8 cellular contexts compared by ENCODE assay signal in genomic region chr14:24194186-24194872, GRCh38. TPM values are rescaled to one million over a fixed set of nuclear protein-coding genes. Genes with fewer than 3 reads are reported as not detected.
DNase-seq lines count a peak whose midpoint lies in the region; ATAC-seq and TF ChIP-seq lines count a peak whose summit lies in the region.

No MANE protein-coding gene starts in this region.

- H3K27ac ChIP-seq in testis: peak overlapping the region; percentile 96 to 98

- intact Hi-C loops in activated CD4-positive, alpha-beta T cell treated with anti-CD3 and anti-CD28 coated beads for 36 hours (cut with DNase I, micrococcal nuclease): no loop called here
- intact Hi-C loops in testis (cut with DNase I; ENCODE audit: low total_unique reads): no loop called here

- no peak for ATAC-seq in activated CD4-positive, alpha-beta T cell treated with anti-CD3 and anti-CD28 coated beads for 36 hours
- ATAC-seq in activated naive CD8-positive, alpha-beta T cell treated with anti-CD3 and anti-CD28 coated beads, Interleukin-2, amount 10 ng/mL, durations not matched to agents 7 days and 5 days (ENCODE audit: low read depth): no peak
- no peak for ATAC-seq in GM19467 (IDR thresholded peaks at IDR 0.05; ENCODE audit: unreplicated experiment)

- H3K4me1 ChIP-seq in testis: peaks cover 12% of the 10 kb centered on the region

- no peaks in the 10 kb centered on the region for H3K27me3 Mint-ChIP-seq in activated CD4-positive, alpha-beta T cell treated with anti-CD3 and anti-CD28 coated beads for 36 hours
- no peaks in the 10 kb centered on the region for H3K27me3 Mint-ChIP-seq in activated naive CD8-positive, alpha-beta T cell treated with anti-CD3 and anti-CD28 coated beads, Interleukin-2, amount 10 ng/mL, durations not matched to agents 7 days and 5 days

- DNase-seq in activated CD4-positive, alpha-beta T cell treated with anti-CD3 and anti-CD28 coated beads for 36 hours: no peak
- DNase-seq in activated CD4-positive, alpha-beta T cell treated with anti-CD3 and anti-CD28 coated beads, Interleukin-2, amount 50 U/mL, for 1 hour: no peak
- no peak for DNase-seq in activated naive CD8-positive, alpha-beta T cell treated with anti-CD3 and anti-CD28 coated beads, Interleukin-2, amount 10 ng/mL, durations not matched to agents 7 days and 5 days
- DNase-seq in kidney epithelial cell (ENCODE audit: low read depth) (no peak), testis (no peak), RPMI8226 (no peak), T-helper 9 cell (no peak)

- TF ChIP-seq POLR2A in testis (IDR thresholded peaks at IDR 0.05): no peak

- peaks cover 57% of the 10 kb centered on the region for H3K4me1 Mint-ChIP-seq in activated CD4-positive, alpha-beta T cell treated with anti-CD3 and anti-CD28 coated beads for 36 hours
- H3K4me1 Mint-ChIP-seq in activated naive CD8-positive, alpha-beta T cell treated with anti-CD3 and anti-CD28 coated beads, Interleukin-2, amount 10 ng/mL, durations not matched to agents 7 days and 5 days: peaks cover 47% of the 10 kb centered on the region

- H3K27me3 ChIP-seq in kidney epithelial cell (ENCODE audit: control insufficient read depth, insufficient read depth, low read length): no peaks in the 10 kb centered on the region
- H3K27me3 ChIP-seq in testis: no peaks in the 10 kb centered on the region

- WGBS in testis, 2 donors: 57 to 59% methylated on average over 7 of the region's 7 CpGs

- H3K9me3 ChIP-seq in testis: no peaks in the 10 kb centered on the region

- CTCF ChIA-PET in activated CD4-positive, alpha-beta T cell treated with anti-CD3 and anti-CD28 coated beads for 36 hours (lab: Charles Lee): interaction anchor here (1.1 to 2.8 kb wide), 6 partner anchors 20 to 139 kb away, joined by 3 to 13 read pairs (median 4); partner anchors contain the start of genes CHMP4A, CIDEB, LTB4R2 and PSME2

- TF ChIP-seq CTCF in kidney epithelial cell (IDR thresholded peaks at IDR 0.05; ENCODE audit: insufficient read depth, low read length, poor library complexity, severe bottlenecking): no peak
- no peak for TF ChIP-seq CTCF in testis (IDR thresholded peaks at IDR 0.05)

- POLR2A ChIA-PET in activated CD4-positive, alpha-beta T cell treated with anti-CD3 and anti-CD28 coated beads for 36 hours (lab: Charles Lee): interaction anchor here (1.9 to 2.5 kb wide), 2 partner anchors 33 to 47 kb away, joined by 5 to 11 read pairs; partner anchors contain the start of genes IRF9, PSME2 and RNF31
- POLR2A ChIA-PET in activated naive CD8-positive, alpha-beta T cell treated with anti-CD3 and anti-CD28 coated beads, Interleukin-2, amount 10 ng/mL, durations not matched to agents 7 days and 5 days (lab: Charles Lee): interaction anchor here (1.3 to 4.4 kb wide), 11 partner anchors 14 to 80 kb away, joined by 4 to 52 read pairs (median 11); partner anchors contain the start of genes CHMP4A, DCAF11, EMC9 and GMPR2

- H3K36me3 ChIP-seq in kidney epithelial cell (ENCODE audit: control insufficient read depth, insufficient read depth, low read length) (peaks cover 3% of the 10 kb centered on the region), testis (ENCODE audit: low read depth, missing control alignments) (no peaks in the 10 kb centered on the region)

- H3K36me3 Mint-ChIP-seq in activated CD4-positive, alpha-beta T cell treated with anti-CD3 and anti-CD28 coated beads for 36 hours (ENCODE audit: low read depth): peaks cover 45% of the 10 kb centered on the region
- H3K36me3 Mint-ChIP-seq in activated naive CD8-positive, alpha-beta T cell treated with anti-CD3 and anti-CD28 coated beads, Interleukin-2, amount 10 ng/mL, durations not matched to agents 7 days and 5 days: peaks cover 33% of the 10 kb centered on the region

- peak overlapping the region; percentile 92 for H3K4me3 ChIP-seq in kidney epithelial cell (ENCODE audit: low read depth, low read length)
- peak overlapping the region; percentile 72 to 98 for H3K4me3 ChIP-seq in testis

- peak overlapping the region; percentile 90 for H3K4me3 Mint-ChIP-seq in activated CD4-positive, alpha-beta T cell treated with anti-CD3 and anti-CD28 coated beads for 36 hours
- H3K4me3 Mint-ChIP-seq in activated naive CD8-positive, alpha-beta T cell treated with anti-CD3 and anti-CD28 coated beads, Interleukin-2, amount 10 ng/mL, durations not matched to agents 7 days and 5 days: peak overlapping the region; percentile 97

- peak overlapping the region; percentile 88 for H3K27ac Mint-ChIP-seq in activated CD4-positive, alpha-beta T cell treated with anti-CD3 and anti-CD28 coated beads for 36 hours
- peak overlapping the region; percentile 96 for H3K27ac Mint-ChIP-seq in activated naive CD8-positive, alpha-beta T cell treated with anti-CD3 and anti-CD28 coated beads, Interleukin-2, amount 10 ng/mL, durations not matched to agents 7 days and 5 days

- peaks cover 2% of the 10 kb centered on the region for H3K9me3 Mint-ChIP-seq in activated CD4-positive, alpha-beta T cell treated with anti-CD3 and anti-CD28 coated beads for 36 hours (ENCODE audit: low read depth)
- H3K9me3 Mint-ChIP-seq in activated naive CD8-positive, alpha-beta T cell treated with anti-CD3 and anti-CD28 coated beads, Interleukin-2, amount 10 ng/mL, durations not matched to agents 7 days and 5 days: peaks cover 3% of the 10 kb centered on the region

RNA-seq across cellular contexts. Expression of gene TM9SF1, which starts 0.9 kb away (rescaled TPM):
- 10 to 100 TPM; 17.0 to 24.4 TPM for total RNA-seq in activated CD4-positive, alpha-beta T cell treated with anti-CD3 and anti-CD28 coated beads for 36 hours
- 10 to 100 TPM; 28.9 to 29.6 TPM for total RNA-seq in activated naive CD8-positive, alpha-beta T cell treated with anti-CD3 and anti-CD28 coated beads, Interleukin-2, amount 10 ng/mL, durations not matched to agents 7 days and 5 days
- 55.6 and 58.1 TPM in 2 replicates for total RNA-seq in kidney epithelial cell
- total RNA-seq in testis: 10 to 100 TPM; 45.0 to 50.0 TPM
- 53.2 TPM for polyA plus RNA-seq in testis (ENCODE audit: insufficient read depth, low read depth, low replicate concordance)

RNA-seq across cellular contexts. Expression of gene IPO4, which starts 5.7 kb away (rescaled TPM):
- total RNA-seq in activated CD4-positive, alpha-beta T cell treated with anti-CD3 and anti-CD28 coated beads for 36 hours: 10 to 100 TPM; 73.4 to 73.7 TPM
- 10 to 100 TPM; 32.2 to 33.0 TPM for total RNA-seq in activated naive CD8-positive, alpha-beta T cell treated with anti-CD3 and anti-CD28 coated beads, Interleukin-2, amount 10 ng/mL, durations not matched to agents 7 days and 5 days
- total RNA-seq in kidney epithelial cell (59.3 and 67.2 TPM in 2 replicates), testis (100 to 1,000 TPM in 1 of 2 donors, 10 to 100 TPM in 1; 85.9 to 140 TPM)
- polyA plus RNA-seq in testis (ENCODE audit: insufficient read depth, low read depth, low replicate concordance): 156 TPM

RNA-seq across cellular contexts. Expression of gene TSSK4, which starts 11.2 kb away (rescaled TPM):
- under 1 TPM; 0.14 to 0.30 TPM for total RNA-seq in activated CD4-positive, alpha-beta T cell treated with anti-CD3 and anti-CD28 coated beads for 36 hours
- under 1 TPM; 0.43 to 0.53 TPM for total RNA-seq in activated naive CD8-positive, alpha-beta T cell treated with anti-CD3 and anti-CD28 coated beads, Interleukin-2, amount 10 ng/mL, durations not matched to agents 7 days and 5 days
- total RNA-seq in kidney epithelial cell (not detected in 2 replicates), testis (10 to 100 TPM; 19.4 to 27.4 TPM)
- 78.2 TPM for polyA plus RNA-seq in testis (ENCODE audit: insufficient read depth, low read depth, low replicate concordance)

RNA-seq across cellular contexts. Expression of gene CHMP4A, which starts 19.0 kb away (rescaled TPM):
- 10 to 100 TPM; 48.8 to 73.0 TPM for total RNA-seq in activated CD4-positive, alpha-beta T cell treated with anti-CD3 and anti-CD28 coated beads for 36 hours
- total RNA-seq in activated naive CD8-positive, alpha-beta T cell treated with anti-CD3 and anti-CD28 coated beads, Interleukin-2, amount 10 ng/mL, durations not matched to agents 7 days and 5 days: 10 to 100 TPM; 93.6 to 97.8 TPM
- 92.8 and 112 TPM in 2 replicates for total RNA-seq in kidney epithelial cell
- total RNA-seq in testis: 100 to 1,000 TPM in 1 of 2 donors, 10 to 100 TPM in 1; 52.9 to 111 TPM
- polyA plus RNA-seq in testis (ENCODE audit: insufficient read depth, low read depth, low replicate concordance): 56.3 TPM

RNA-seq across cellular contexts. Expression of gene MDP1, which starts 21.5 kb away (rescaled TPM):
- 10 to 100 TPM in 1 of 2 experiments, 1 to 10 TPM in 1; 4.5 to 11.7 TPM for total RNA-seq in activated CD4-positive, alpha-beta T cell treated with anti-CD3 and anti-CD28 coated beads for 36 hours
- total RNA-seq in activated naive CD8-positive, alpha-beta T cell treated with anti-CD3 and anti-CD28 coated beads, Interleukin-2, amount 10 ng/mL, durations not matched to agents 7 days and 5 days: 10 to 100 TPM; 11.9 to 15.4 TPM
- total RNA-seq in kidney epithelial cell (11.8 and 19.9 TPM in 2 replicates), testis (10 to 100 TPM; 17.3 to 19.5 TPM)
- polyA plus RNA-seq in testis (ENCODE audit: insufficient read depth, low read depth, low replicate concordance): 20.1 TPM

Comparison
In these comparisons a context has a peak if more than half of its experiments do, and no peak if none do; other contexts are left out.
1. RNA of gene TSSK4, which starts 11.2 kb away (total RNA-seq): 19.4 to 27.4 TPM in testis; 0.43 to 0.53 TPM in activated naive CD8-positive, alpha-beta T cell treated with anti-CD3 and anti-CD28 coated beads, Interleukin-2, amount 10 ng/mL, durations not matched to agents 7 days and 5 days, 0.14 to 0.30 TPM in activated CD4-positive, alpha-beta T cell treated with anti-CD3 and anti-CD28 coated beads for 36 hours and not detected in kidney epithelial cell; every median in the first group is over 10 times any median in the second.